26 cellular contexts compared by ENCODE assay signal in the genomic region with DNA sequence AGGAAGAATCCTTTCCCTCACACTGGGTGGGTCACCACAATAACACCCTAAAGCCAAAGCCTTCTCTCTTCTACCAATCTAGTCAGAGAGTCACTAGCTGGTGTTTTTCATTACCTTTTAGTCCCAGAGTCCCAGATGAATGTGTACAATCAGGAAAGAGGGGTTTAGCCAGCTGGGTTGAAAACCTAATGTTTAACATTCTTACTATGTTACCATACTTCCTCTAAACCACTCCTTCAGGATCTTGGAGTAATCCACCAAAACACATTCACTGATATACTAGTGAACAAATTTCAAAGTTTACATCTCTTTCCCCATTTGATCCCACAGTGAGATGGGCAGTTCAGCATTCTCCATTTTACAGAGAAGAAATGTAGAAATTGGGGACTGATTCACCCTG. TPM values are rescaled to one million over a fixed set of nuclear protein-coding genes. Genes with fewer than 3 reads are reported as not detected.
A peak's percentile ranks its signal among the peaks of the same experiment; 100 is the strongest.
DNase-seq lines count a peak whose midpoint lies in the region; ATAC-seq, FAIRE-seq and TF ChIP-seq lines count a peak whose summit lies in the region.
"Had no signal": no experiment of that assay in that cellular context is flagged by ENCODE, and none has a peak within 500 bp of the region (broad histone marks: within the 10 kb centered on the region; RNA-seq: fewer than 3 reads in every experiment).

No MANE protein-coding gene starts in this region.

- H3F3A ChIP-seq in GM23248 (ENCODE audit: insufficient read depth): peaks cover 16% of the 10 kb centered on the region; the same call in 1 of the 2 replicates

- no peaks in the 10 kb centered on the region for H3K9me2 ChIP-seq in GM23248 (ENCODE audit: insufficient read depth)

- TF ChIP-seq CTCF in bronchial epithelial cell (IDR thresholded peaks at IDR 0.05; ENCODE audit: insufficient read depth, low read length, severe bottlenecking) (no peak), foreskin fibroblast (IDR thresholded peaks at IDR 0.05; ENCODE audit: low read depth, low read length) (no peak)

- DNase-seq in AG08395 (ENCODE audit: low spot score) (peak; percentile 53), GM23248 (peak; percentile 63), bronchial epithelial cell (ENCODE audit: low read depth) (peak; percentile 51), foreskin fibroblast (peak; percentile 60 to 64), NCI-H1694 (lab: John Stamatoyannopoulos, UW) (no peak)
- no peak for DNase-seq in stimulated activated CD8-positive, alpha-beta memory T cell treated with anti-CD3 and anti-CD28 coated beads, Interleukin-4, amount 100 ng/mL, for 48 hours
- DNase-seq: activated CD4-positive, CD25-positive, alpha-beta regulatory T cell treated with anti-CD3 and anti-CD28 coated beads, Interleukin-2, amount 50 U/mL, for 72 hours; activated naive CD4-positive, alpha-beta T cell treated with anti-CD3 and anti-CD28 coated beads, Interleukin-2, amount 50 U/mL, for 16 hours; activated T-cell treated with anti-CD3 and anti-CD28 coated beads, Interleukin-2, amount 50 U/mL, for 48 hours; CD4-positive, CD25-positive, alpha-beta regulatory T cell; DMS 273 treated with DMSO at 0.1 percent for 48 hours; effector memory CD8-positive, alpha-beta T cell; foreskin melanocyte; GF-D8; left colon; natural killer cell; NCI-H1105; NCI-H526 treated with DMSO at 0.1 percent for 48 hours; Right ventricle myocardium superior; stimulated activated CD4-positive, alpha-beta T cell treated with anti-CD3 and anti-CD28 coated beads, Interleukin-1b, Interleukin-23, amount 100 ng/mL, for 48 hours; stimulated activated naive B cell treated with anti-CD40 and anti-IgM and Interleukin-4, amounts not matched to agents 10 μg/mL and 1 μg/mL and 100 μg/mL, for 72 hours; testis had no signal

- in situ Hi-C loops in GM23248 (cut with MboI): no loop called here

- peak overlapping the region; percentile 26; the same call in 1 of the 2 replicates for H2AFZ ChIP-seq in GM23248
- H2AFZ ChIP-seq: parathyroid adenoma had no signal

- H4K20me1 ChIP-seq in GM23248 (ENCODE audit: insufficient read depth): no peaks in the 10 kb centered on the region

- H3K27me3 ChIP-seq in GM23248 (replicated peaks; ENCODE audit: insufficient read depth): no peaks in the 10 kb centered on the region
- no peaks in the 10 kb centered on the region for H3K27me3 ChIP-seq in bronchial epithelial cell (ENCODE audit: control insufficient read depth, insufficient read depth, low read length)
- H3K27me3 ChIP-seq: testis had no signal

- H3K4me3 ChIP-seq in GM23248: no peak overlapping the region
- H3K4me3 ChIP-seq in bronchial epithelial cell (ENCODE audit: low read depth, low read length): no peak overlapping the region
- no peak overlapping the region for H3K4me3 ChIP-seq in foreskin fibroblast (ENCODE audit: low read depth in 1 of 2, low read length in 2 of 2)
- H3K4me3 ChIP-seq: GM12878, testis had no signal

- no peak overlapping the region for H3K9ac ChIP-seq in GM23248
- H3K9ac ChIP-seq: parathyroid adenoma had no signal

- no peaks in the 10 kb centered on the region for H3K9me3 ChIP-seq in GM23248 (ENCODE audit: low read depth)
- H3K9me3 ChIP-seq: testis had no signal

- no peaks in the 10 kb centered on the region for H3K79me2 ChIP-seq in GM23248 (ENCODE audit: insufficient read depth)
- H3K79me2 ChIP-seq: parathyroid adenoma had no signal

- H3K36me3 ChIP-seq in GM23248 (ENCODE audit: low read depth): no peaks in the 10 kb centered on the region
- no peaks in the 10 kb centered on the region for H3K36me3 ChIP-seq in bronchial epithelial cell (ENCODE audit: control insufficient read depth, insufficient read depth, low read length)

- no peak for ATAC-seq in HG03439 (IDR thresholded peaks at IDR 0.05; ENCODE audit: unreplicated experiment)
- ATAC-seq in HG03097 (IDR thresholded peaks at IDR 0.05; ENCODE audit: low FRiP score, unreplicated experiment): no peak
- ATAC-seq: effector memory CD8-positive, alpha-beta T cell; GM12878; left colon; natural killer cell; stimulated activated naive B cell treated with anti-CD40 and anti-IgM and Interleukin-4, amounts not matched to agents 10 μg/mL and 1 μg/mL and 100 μg/mL, for 72 hours had no signal

- no peak overlapping the region for H3K27ac ChIP-seq in GM23248
- H3K27ac ChIP-seq: parathyroid adenoma, testis had no signal

- no peak for FAIRE-seq in bronchial epithelial cell (lab: Jason Lieb, UNC)
- FAIRE-seq: GM12878 had no signal

- peak overlapping the region; percentile 13 for H3K4me2 ChIP-seq in GM23248 (ENCODE audit: unreplicated experiment)

- peaks cover 30% of the 10 kb centered on the region for H3K4me1 ChIP-seq in GM23248 (ENCODE audit: insufficient read depth)
- H3K4me1 ChIP-seq: parathyroid adenoma, testis had no signal

RNA-seq across cellular contexts. Expression of a gene that starts 9.7 kb away (rescaled TPM):
- 0.32 and 1.1 TPM in 2 replicates for total RNA-seq in GM23248 (2014; rRNA removed; shearing (Covaris generic))
- not detected in 2 replicates for polyA plus RNA-seq in GM23248 (2016; fragmentation: Nextera tagmentation; extraction: Ambion mirVana)
- 37.1 and 104 TPM in 2 replicates for total RNA-seq in bronchial epithelial cell
- polyA plus RNA-seq: CD4-positive, CD25-positive, alpha-beta regulatory T cell had no signal

Comparison
In these comparisons a context has a peak if more than half of its experiments do, and no peak if none do; other contexts are left out.
1. DNase-seq: peak in AG08395 (single experiment), GM23248 (single experiment), bronchial epithelial cell (single experiment) and foreskin fibroblast (2 of 2); none in stimulated activated CD8-positive, alpha-beta memory T cell treated with anti-CD3 and anti-CD28 coated beads, Interleukin-4, amount 100 ng/mL, for 48 hours (single experiment) and NCI-H1694 (single experiment).
2. RNA of a gene that starts 9.7 kb away (total RNA-seq): 37.1 to 104 TPM in bronchial epithelial cell; 0.32 to 1.1 TPM in GM23248; every median in the first group is over 10 times any median in the second.